ENCODE assay signal across 10 cellular contexts in genomic region chr15:74202461-74203401, GRCh38. TPM values are rescaled to one million over a fixed set of nuclear protein-coding genes. Genes with fewer than 3 reads are reported as not detected.
DNase-seq lines count a peak whose midpoint lies in the region; ATAC-seq, FAIRE-seq and TF ChIP-seq lines count a peak whose summit lies in the region.
"Had no signal": no experiment of that assay in that cellular context is flagged by ENCODE, and none has a peak within 500 bp of the region (broad histone marks: within the 10 kb centered on the region; RNA-seq: fewer than 3 reads in every experiment).

STRA6 (minus strand) TSS chr15:74202787; CDS start chr15:74202267, 520 bp downstream.

- H3K27ac ChIP-seq in KOPT-K1 (ENCODE audit: low read depth, low read length, poor library complexity, severe bottlenecking) (peak within 1 kb of the TSS; percentile 93), astrocyte (ENCODE audit: low read depth, low read length) (peak within 1 kb of the TSS; percentile 74)

- DNase-seq in Calu3 (peak; percentile 77), astrocyte (ENCODE audit: low read depth) (peak; percentile 53), left kidney (ENCODE audit: low read depth, low spot score) (peak; percentile 94), urothelium cell line (ENCODE audit: low spot score) (no peak), GM12891 (ENCODE audit: insufficient read length, low spot score) (no peak)
- no peak for DNase-seq in stimulated activated CD4-positive, alpha-beta T cell treated with anti-CD3 and anti-CD28 coated beads, Interleukin-4, amount 100 ng/mL, for 4 hours

- peak within 1 kb of the TSS; percentile 59 for H3K9ac ChIP-seq in astrocyte (ENCODE audit: low read length)

- no peak for TF ChIP-seq POLR2A in GM12891 (IDR thresholded peaks at IDR 0.05; ENCODE audit: low read depth, low read length)

- H3K4me1 Mint-ChIP-seq in Calu3 (ENCODE audit: low read depth, unreplicated experiment), result peaks cover 58% of the 10 kb centered on the region
- peaks cover 34% of the 10 kb centered on the region for H3K4me1 Mint-ChIP-seq in astrocyte (ENCODE audit: low read depth, unreplicated experiment)

- TSS peak; percentile 91 for BruUV-seq in Calu3 (replicated peaks; lab: Mats Ljungman, UMichigan)

- FAIRE-seq in astrocyte (lab: Jason Lieb, UNC) (no peak), urothelium cell line (lab: Jason Lieb, UNC) (no peak), GM12891 (lab: Jason Lieb, UNC) (no peak)

- no peak within 1 kb of the TSS for H3K4me3 ChIP-seq in astrocyte (ENCODE audit: insufficient read depth, low read depth, low read length)

- intact Hi-C loops in Calu3 (cut with micrococcal nuclease; ENCODE audit: unreplicated experiment), result loop anchor here (5.0 kb wide), 4 partner anchors 35 to 450 kb away; partner anchors contain the start of gene CCDC33

- H3K27me3 Mint-ChIP-seq in Calu3 (ENCODE audit: unreplicated experiment) (no peaks in the 10 kb centered on the region), astrocyte (ENCODE audit: low read depth, unreplicated experiment) (peaks cover 32% of the 10 kb centered on the region)

- no peaks in the 10 kb centered on the region for H3K27me3 ChIP-seq in astrocyte (ENCODE audit: insufficient read depth, low read length)

- H3K4me3 Mint-ChIP-seq in Calu3 (ENCODE audit: low read depth, unreplicated experiment) (peak within 1 kb of the TSS; percentile 56), astrocyte (ENCODE audit: unreplicated experiment) (peak within 1 kb of the TSS; percentile 69)
- H3K4me3 Mint-ChIP-seq: activated naive CD8-positive, alpha-beta T cell had no signal

- H4K20me1 ChIP-seq in astrocyte (ENCODE audit: insufficient read depth, low read length), result no peaks in the 10 kb centered on the region

- H3K27ac Mint-ChIP-seq in Calu3 (ENCODE audit: unreplicated experiment) (peak within 1 kb of the TSS; percentile 93), astrocyte (ENCODE audit: unreplicated experiment) (no peak within 1 kb of the TSS)
- H3K27ac Mint-ChIP-seq: activated naive CD8-positive, alpha-beta T cell had no signal

- no peaks in the 10 kb centered on the region for H3K9me3 Mint-ChIP-seq in Calu3 (ENCODE audit: low read depth, unreplicated experiment)
- peaks cover 2% of the 10 kb centered on the region for H3K9me3 Mint-ChIP-seq in astrocyte (ENCODE audit: unreplicated experiment)

- no peaks in the 10 kb centered on the region for H3K79me2 ChIP-seq in astrocyte (ENCODE audit: insufficient read depth, low read length)

- CTCF ChIA-PET in Calu3 (lab: Charles Lee), result interaction anchor here (0.8 to 1.6 kb wide), 6 partner anchors 9 to 105 kb away, joined by 3 to 13 read pairs (median 4); partner anchors contain the start of gene ISLR

- no peak for ATAC-seq in GM21390 (IDR thresholded peaks at IDR 0.05; ENCODE audit: unreplicated experiment)

- H2AFZ ChIP-seq in astrocyte (ENCODE audit: low read depth, low read length), result no peak within 1 kb of the TSS

- H3K36me3 Mint-ChIP-seq in Calu3 (ENCODE audit: insufficient read depth, unreplicated experiment) (peaks cover 34% of the 10 kb centered on the region), astrocyte (ENCODE audit: low read depth, unreplicated experiment) (peaks cover 8% of the 10 kb centered on the region)
- H3K36me3 Mint-ChIP-seq: activated naive CD8-positive, alpha-beta T cell had no signal

- peaks cover 66% of the 10 kb centered on the region for H3K4me1 ChIP-seq in astrocyte (ENCODE audit: insufficient read depth, low read length)

- H3K36me3 ChIP-seq in KOPT-K1 (ENCODE audit: insufficient read depth, low read length), result no peaks in the 10 kb centered on the region; the same call in 1 of the 2 replicates
- no peaks in the 10 kb centered on the region for H3K36me3 ChIP-seq in astrocyte (ENCODE audit: insufficient read depth, low read length)

- peak within 1 kb of the TSS; percentile 64 for H3K4me2 ChIP-seq in astrocyte (ENCODE audit: low read length)

- no peaks in the 10 kb centered on the region for H3K9me3 ChIP-seq in KOPT-K1 (ENCODE audit: insufficient read depth, low read length, poor library complexity, severe bottlenecking)
- no peaks in the 10 kb centered on the region for H3K9me3 ChIP-seq in astrocyte (ENCODE audit: insufficient read depth, low read depth, low read length)

- TF ChIP-seq CTCF in Calu3 (IDR thresholded peaks at IDR 0.05; ENCODE audit: unreplicated experiment) (no peak), astrocyte (IDR thresholded peaks at IDR 0.05; ENCODE audit: insufficient read depth, low read depth, low read length) (no peak)

TF ChIP-seq in GM12891, 5 proteins besides CTCF, POLR2A, EP300 and RAD21:
- TF ChIP-seq POU2F2 (IDR thresholded peaks at IDR 0.05; ENCODE audit: low read depth, low read length), result no peak
- TF ChIP-seq TAF1 (IDR thresholded peaks at IDR 0.05; ENCODE audit: low read depth, low read length), result no peak
- no peak for TF ChIP-seq POLR2AphosphoS5 (IDR thresholded peaks at IDR 0.05; ENCODE audit: low read depth, low read length)
- no peak for TF ChIP-seq SPI1 (IDR thresholded peaks at IDR 0.05; ENCODE audit: low read depth, low read length)
- no peak for TF ChIP-seq PAX5 (IDR thresholded peaks at IDR 0.05; ENCODE audit: insufficient read depth, low read length, severe bottlenecking)

RNA-seq across cellular contexts. Expression of gene STRA6, which starts in this region (rescaled TPM):
- total RNA-seq in Calu3 (2022), result 5.9 and 8.4 TPM in 2 replicates
- total RNA-seq in astrocyte, result 7.2 and 13.7 TPM in 2 replicates
- polyA plus RNA-seq in GM12891 (2012; ENCODE audit: low read depth, missing spikeins), result 2.9 TPM
- polyA plus RNA-seq: liver had no signal

Comparison
In these comparisons a context has a peak if more than half of its experiments do, and no peak if none do; other contexts are left out.
1. DNase-seq: peak in Calu3 (single experiment), astrocyte (single experiment) and left kidney (single experiment); none in stimulated activated CD4-positive, alpha-beta T cell treated with anti-CD3 and anti-CD28 coated beads, Interleukin-4, amount 100 ng/mL, for 4 hours (0 of 2), urothelium cell line (single experiment) and GM12891 (single experiment).